In the genomic region with DNA sequence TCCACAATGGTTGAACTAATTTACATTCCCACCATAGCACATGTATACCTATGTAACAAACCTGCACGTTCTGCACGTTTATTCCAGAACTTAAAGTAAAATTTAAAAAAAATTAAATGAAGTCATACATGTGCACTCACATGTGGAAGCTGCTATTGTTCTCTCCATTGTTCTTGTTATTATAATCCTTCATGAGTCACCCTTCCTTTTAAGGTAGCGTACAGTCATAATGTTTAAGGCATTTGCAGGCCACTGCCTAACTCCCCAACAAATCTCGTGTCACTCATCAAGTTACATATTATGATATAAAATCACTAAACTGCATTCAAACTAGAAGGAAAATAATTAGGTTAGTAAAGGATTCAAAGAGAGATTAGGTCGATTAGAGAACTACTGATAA, we compare ENCODE assay signal across 18 cellular contexts.
DNase-seq lines count a peak whose midpoint lies in the region; ATAC-seq, FAIRE-seq and TF ChIP-seq lines count a peak whose summit lies in the region.
"Had no signal": no experiment of that assay in that cellular context is flagged by ENCODE, and none has a peak within 500 bp of the region (broad histone marks: within the 10 kb centered on the region; RNA-seq: fewer than 3 reads in every experiment).

No MANE protein-coding gene starts in this region.

- no peak for TF ChIP-seq EP300 in GM12878 (IDR thresholded peaks at IDR 0.05; ENCODE audit: borderline replicate concordance in 1 of 2, control insufficient read depth in 1 of 2, low read depth in 2 of 2, low read length in 2 of 2)

- H3K36me3 ChIP-seq in GM12878 (ENCODE audit: control insufficient read depth in 2 of 2, insufficient read depth in 2 of 2, low read length in 1 of 2) (no peaks in the 10 kb centered on the region; a peak in 2 of 4 replicates), brain microvascular endothelial cell (replicated peaks) (peaks cover 2% of the 10 kb centered on the region)
- H3K36me3 ChIP-seq: tibial nerve had no signal

- 46% methylated on average over 5 of the region's 5 CpGs for WGBS in GM12878 (ENCODE audit: insufficient coverage, insufficient replicate concordance, low lambda C conversion rate, missing lambda C conversion rate)

- DNase-seq in GM12878 (ENCODE audit: low read depth, low spot score), result no peak
- DNase-seq in iris pigment epithelial cell (ENCODE audit: low read depth), result peak; percentile 57
- no peak for DNase-seq in GM19238 (ENCODE audit: insufficient read length, low spot score)
- no peak for DNase-seq in DMS 273 (lab: John Stamatoyannopoulos, UW; ENCODE audit: unreplicated experiment)
- DNase-seq in brain microvascular endothelial cell, result no peak
- DNase-seq: activated CD4-positive, alpha-beta T cell treated with anti-CD3 and anti-CD28 coated beads, Interleukin-2, amount 50 U/mL, for 48 hours; DND-41; HFFc6; NCI-H1694; NCI-H446; stimulated activated CD4-positive, alpha-beta T cell treated with anti-CD3 and anti-CD28 coated beads, Interleukin-4, amount 100 ng/mL, for 4 hours had no signal

- H3K4me1 ChIP-seq in GM12878 (ENCODE audit: control insufficient read depth, insufficient read depth, low read length), result no peaks in the 10 kb centered on the region

- no peak overlapping the region for H2AFZ ChIP-seq in GM12878 (ENCODE audit: control insufficient read depth, low read depth, low read length)

- H3K79me2 ChIP-seq in GM12878 (ENCODE audit: control insufficient read depth, insufficient read depth, low read length), result no peaks in the 10 kb centered on the region

- POLR2A ChIA-PET in GM12878 (lab: Charles Lee), result no interaction called here

- H3K27me3 ChIP-seq in GM12878 (replicated peaks in 1 of 2; ENCODE audit: control insufficient read depth in 2 of 2, insufficient read depth in 2 of 2, low read length in 1 of 2) (no peaks in the 10 kb centered on the region), brain microvascular endothelial cell (replicated peaks) (no peaks in the 10 kb centered on the region)
- H3K27me3 ChIP-seq: tibial nerve had no signal

- TF ChIP-seq POLR2A in GM12878 (IDR thresholded peaks at IDR 0.05; ENCODE audit: low read depth, low read length), result no peak

- ATAC-seq in GM18861 (IDR thresholded peaks at IDR 0.05; ENCODE audit: unreplicated experiment) (peak; percentile 64), HG03432 (IDR thresholded peaks at IDR 0.05; ENCODE audit: unreplicated experiment) (peak; percentile 70), GM12878 (peak; percentile 39; the same call in 1 of the 3 replicates), GM18502 (IDR thresholded peaks at IDR 0.05; ENCODE audit: poor library complexity, unreplicated experiment) (no peak)

- no peak for TF ChIP-seq RAD21 in GM12878 (IDR thresholded peaks at IDR 0.05; ENCODE audit: insufficient read depth, low read depth, low read length)

- RAD21 ChIA-PET in GM12878 (lab: Charles Lee; ENCODE audit: unreplicated experiment), result no interaction called here

- CTCF ChIA-PET in GM12878 (lab: Yijun Ruan, JAX), result interaction anchor here (1.1 kb wide), 1 partner anchor 88 kb away, joined by 3 read pairs; no protein-coding TSS in a partner anchor

- H4K20me1 ChIP-seq in GM12878 (ENCODE audit: control insufficient read depth, insufficient read depth), result no peaks in the 10 kb centered on the region

- H3K4me3 ChIP-seq in GM12878, result no peak overlapping the region
- no peak overlapping the region for H3K4me3 ChIP-seq in brain microvascular endothelial cell (ENCODE audit: low read depth, low read length)
- H3K4me3 ChIP-seq: SK-N-MC, tibial nerve had no signal

- FAIRE-seq in GM12878 (lab: Jason Lieb, UNC), result no peak

- H3K9ac ChIP-seq in GM12878 (ENCODE audit: control insufficient read depth, insufficient read depth, low read length), result no peak overlapping the region

- H3K4me2 ChIP-seq in GM12878 (ENCODE audit: control insufficient read depth, insufficient read depth), result no peak overlapping the region

- SMC1A ChIA-PET in GM12878 (lab: Charles Lee; ENCODE audit: uncharacterized antibody, unreplicated experiment), result interaction anchor here (1.1 to 1.3 kb wide), 2 partner anchors 14 to 26 kb away, joined by 3 read pairs; no protein-coding TSS in a partner anchor

- no peak for TF ChIP-seq CTCF in GM12878 (IDR thresholded peaks at IDR 0.05 in 2 of 3, conservative IDR thresholded peaks at IDR 0.05 in 1 of 3; ENCODE audit: control insufficient read depth in 2 of 3, extremely low read depth in 1 of 3, insufficient read depth in 1 of 3, low read depth in 3 of 3, low read length in 3 of 3)
- TF ChIP-seq CTCF in brain microvascular endothelial cell (IDR thresholded peaks at IDR 0.05; ENCODE audit: low read depth, low read length, missing control alignments), result no peak

- H3K27ac ChIP-seq in GM12878 (ENCODE audit: control insufficient read depth, insufficient read depth) (no peak overlapping the region), brain microvascular endothelial cell (no peak overlapping the region)
- H3K27ac ChIP-seq: C4-2B, HL-60, SK-N-MC, tibial nerve had no signal

- intact Hi-C loops in GM12878 (cut with micrococcal nuclease; ENCODE audit: unreplicated experiment), result no loop called here

- in situ Hi-C loops in GM12878 (cut with MboI) (no loop called here), brain microvascular endothelial cell (cut with HindIII; ENCODE audit: low pct_ligation_motif_present, low sequenced_read_pairs) (no loop called here)

- H3K9me3 ChIP-seq in GM12878 (replicated peaks; ENCODE audit: control insufficient read depth, insufficient read depth, low read length), result no peaks in the 10 kb centered on the region
- H3K9me3 ChIP-seq: tibial nerve had no signal

- BruUV-seq in GM12878 (replicated peaks; lab: Mats Ljungman, UMichigan), result no TSS peak

TF ChIP-seq in GM12878, 131 proteins besides CTCF, POLR2A, EP300 and RAD21:
- no peak for TF ChIP-seq SIN3A (IDR thresholded peaks at IDR 0.05; ENCODE audit: low read depth, low read length)
- no peak for TF ChIP-seq MTA3 (IDR thresholded peaks at IDR 0.05; ENCODE audit: borderline replicate concordance, low read length)
- no peak for TF ChIP-seq MTA2 (IDR thresholded peaks at IDR 0.05; ENCODE audit: low read depth)
- peak; percentile 60; the same call in 1 of the 2 replicates for TF ChIP-seq JUNB (IDR thresholded peaks at IDR 0.05)
- 0 out of 4 replicates have a peak, but pooled peaks of 1 of the 2 experiments have one; percentile 28 for TF ChIP-seq SRF (IDR thresholded peaks at IDR 0.05; ENCODE audit: low read depth in 2 of 2, low read length in 2 of 2)
- no peak for TF ChIP-seq IKZF2 (IDR thresholded peaks at IDR 0.05)
